Comparison of ENCODE assay signal across 35 cellular contexts in the genomic region with DNA sequence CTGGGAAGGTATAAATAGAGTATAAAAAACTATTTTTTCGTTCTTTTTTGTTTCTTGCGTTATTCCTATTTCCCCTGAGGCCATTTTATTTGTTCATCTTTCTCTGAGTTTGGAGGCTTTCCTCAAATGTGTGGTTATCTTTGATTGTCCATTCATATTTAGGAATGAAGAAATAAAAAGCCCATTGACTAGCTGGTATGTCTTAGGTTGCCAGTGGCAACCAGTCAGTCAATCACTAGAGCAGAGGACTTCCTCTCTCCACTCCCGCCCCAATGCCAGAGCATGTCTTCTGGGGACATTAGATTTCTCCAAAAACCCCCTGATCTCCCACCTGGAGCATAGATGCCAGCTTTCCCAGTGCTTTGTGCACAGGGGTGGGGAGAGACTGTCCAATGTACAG. TPM values are rescaled to one million over a fixed set of nuclear protein-coding genes. Genes with fewer than 3 reads are reported as not detected.
"Had no signal": no experiment of that assay in that cellular context is flagged by ENCODE, and none has a peak within 500 bp of the region (broad histone marks: within the 10 kb centered on the region; RNA-seq: fewer than 3 reads in every experiment).

No MANE protein-coding gene starts in this region.

- H3K4me1 ChIP-seq: SJSA1 had no signal

- H3K27ac Mint-ChIP-seq: activated B cell treated with CpG ODN at 0.5 μM for 24 hours; activated CD4-positive, alpha-beta memory T cell treated with anti-CD3 and anti-CD28 coated beads, Interleukin-2, amount 10 ng/mL, durations not matched to agents 7 days and 5 days; activated CD8-positive, alpha-beta memory T cell treated with anti-CD3 and anti-CD28 coated beads, Interleukin-2, amount 10 ng/mL, durations not matched to agents 7 days and 5 days; activated naive CD4-positive, alpha-beta T cell treated with anti-CD3 and anti-CD28 coated beads, Interleukin-2, amount 10 ng/mL, durations not matched to agents 7 days and 5 days; activated naive CD8-positive, alpha-beta T cell had no signal

- H3K27ac ChIP-seq: brain microvascular endothelial cell, KMS-11, SJSA1, VCaP had no signal

- H3K36me3 ChIP-seq: brain microvascular endothelial cell had no signal

- H3K4me3 ChIP-seq: SJSA1 had no signal

- H3K9me3 ChIP-seq: SJSA1 had no signal

- DNase-seq: activated B cell treated with CpG ODN at 0.5 μM for 24 hours; activated CD4-positive, alpha-beta memory T cell treated with anti-CD3 and anti-CD28 coated beads, Interleukin-2, amount 10 ng/mL, durations not matched to agents 7 days and 5 days; activated CD4-positive, alpha-beta T cell treated with anti-CD3 and anti-CD28 coated beads for 1 hour; activated CD4-positive, alpha-beta T cell treated with anti-CD3 and anti-CD28 coated beads for 48 hours; activated CD8-positive, alpha-beta memory T cell treated with anti-CD3 and anti-CD28 coated beads, Interleukin-2, amount 10 ng/mL, durations not matched to agents 7 days and 5 days; activated CD8-positive, alpha-beta memory T cell treated with anti-CD3 and anti-CD28 coated beads, Interleukin-2, amount 50 U/mL, for 48 hours; activated effector memory CD4-positive, alpha-beta T cell treated with Interleukin-2 at 50 U/mL for 16 hours; activated naive CD4-positive, alpha-beta T cell treated with anti-CD3 and anti-CD28 coated beads, Interleukin-2, amount 10 ng/mL, durations not matched to agents 7 days and 5 days; activated T-cell treated with anti-CD3 and anti-CD28 coated beads, Interleukin-2, amount 50 U/mL, for 48 hours; amniotic stem cell; aorta; brain microvascular endothelial cell; central memory CD4-positive, alpha-beta T cell; NCI-H1092 treated with DMSO at 0.1 percent for 48 hours; NCI-H1417; NCI-H146; NCI-H187; NCI-H2029 treated with DMSO at 0.1 percent for 48 hours; NCI-H2107; NCI-H345; NCI-H524 treated with DMSO at 0.1 percent for 48 hours; RPMI8226; SHP77 treated with DMSO at 0.1 percent for 48 hours; T-helper 1 cell; T-helper 2 cell; T-helper 9 cell had no signal

- H3K36me3 Mint-ChIP-seq: activated CD8-positive, alpha-beta memory T cell treated with anti-CD3 and anti-CD28 coated beads, Interleukin-2, amount 10 ng/mL, durations not matched to agents 7 days and 5 days; activated naive CD4-positive, alpha-beta T cell treated with anti-CD3 and anti-CD28 coated beads, Interleukin-2, amount 10 ng/mL, durations not matched to agents 7 days and 5 days; activated naive CD8-positive, alpha-beta T cell had no signal

- H3K27me3 ChIP-seq: brain microvascular endothelial cell, SJSA1 had no signal

- H3K4me3 Mint-ChIP-seq: activated B cell treated with CpG ODN at 0.5 μM for 24 hours; activated CD4-positive, alpha-beta memory T cell treated with anti-CD3 and anti-CD28 coated beads, Interleukin-2, amount 10 ng/mL, durations not matched to agents 7 days and 5 days; activated CD8-positive, alpha-beta memory T cell treated with anti-CD3 and anti-CD28 coated beads, Interleukin-2, amount 10 ng/mL, durations not matched to agents 7 days and 5 days; activated naive CD4-positive, alpha-beta T cell treated with anti-CD3 and anti-CD28 coated beads, Interleukin-2, amount 10 ng/mL, durations not matched to agents 7 days and 5 days; activated naive CD8-positive, alpha-beta T cell; IgD-negative memory B cell had no signal

- H3K9me3 Mint-ChIP-seq: activated B cell treated with CpG ODN at 0.5 μM for 24 hours; activated CD4-positive, alpha-beta memory T cell treated with anti-CD3 and anti-CD28 coated beads, Interleukin-2, amount 10 ng/mL, durations not matched to agents 7 days and 5 days; activated naive CD4-positive, alpha-beta T cell treated with anti-CD3 and anti-CD28 coated beads, Interleukin-2, amount 10 ng/mL, durations not matched to agents 7 days and 5 days; IgD-negative memory B cell had no signal

- H3K4me1 Mint-ChIP-seq: activated CD4-positive, alpha-beta memory T cell treated with anti-CD3 and anti-CD28 coated beads, Interleukin-2, amount 10 ng/mL, durations not matched to agents 7 days and 5 days; activated CD8-positive, alpha-beta memory T cell treated with anti-CD3 and anti-CD28 coated beads, Interleukin-2, amount 10 ng/mL, durations not matched to agents 7 days and 5 days; activated naive CD4-positive, alpha-beta T cell treated with anti-CD3 and anti-CD28 coated beads, Interleukin-2, amount 10 ng/mL, durations not matched to agents 7 days and 5 days had no signal

- ATAC-seq: activated CD8-positive, alpha-beta memory T cell treated with anti-CD3 and anti-CD28 coated beads, Interleukin-2, amount 10 ng/mL, durations not matched to agents 7 days and 5 days; Panc1; SK-N-SH treated with all-trans-retinoic acid at 6 μM for 48 hours had no signal

RNA-seq across cellular contexts. Expression of a gene that starts 20.7 kb away (rescaled TPM):
- total RNA-seq: activated B cell treated with CpG ODN at 0.5 μM for 24 hours; activated CD4-positive, alpha-beta memory T cell treated with anti-CD3 and anti-CD28 coated beads, Interleukin-2, amount 10 ng/mL, durations not matched to agents 7 days and 5 days; activated CD8-positive, alpha-beta memory T cell treated with anti-CD3 and anti-CD28 coated beads, Interleukin-2, amount 10 ng/mL, durations not matched to agents 7 days and 5 days; aorta; LHCN-M2; NCI-H460; SJSA1 had no signal
- polyA plus RNA-seq: aorta, IgD-negative memory B cell had no signal
